Comparison of ENCODE assay signal across 8 cellular contexts in the genomic region with DNA sequence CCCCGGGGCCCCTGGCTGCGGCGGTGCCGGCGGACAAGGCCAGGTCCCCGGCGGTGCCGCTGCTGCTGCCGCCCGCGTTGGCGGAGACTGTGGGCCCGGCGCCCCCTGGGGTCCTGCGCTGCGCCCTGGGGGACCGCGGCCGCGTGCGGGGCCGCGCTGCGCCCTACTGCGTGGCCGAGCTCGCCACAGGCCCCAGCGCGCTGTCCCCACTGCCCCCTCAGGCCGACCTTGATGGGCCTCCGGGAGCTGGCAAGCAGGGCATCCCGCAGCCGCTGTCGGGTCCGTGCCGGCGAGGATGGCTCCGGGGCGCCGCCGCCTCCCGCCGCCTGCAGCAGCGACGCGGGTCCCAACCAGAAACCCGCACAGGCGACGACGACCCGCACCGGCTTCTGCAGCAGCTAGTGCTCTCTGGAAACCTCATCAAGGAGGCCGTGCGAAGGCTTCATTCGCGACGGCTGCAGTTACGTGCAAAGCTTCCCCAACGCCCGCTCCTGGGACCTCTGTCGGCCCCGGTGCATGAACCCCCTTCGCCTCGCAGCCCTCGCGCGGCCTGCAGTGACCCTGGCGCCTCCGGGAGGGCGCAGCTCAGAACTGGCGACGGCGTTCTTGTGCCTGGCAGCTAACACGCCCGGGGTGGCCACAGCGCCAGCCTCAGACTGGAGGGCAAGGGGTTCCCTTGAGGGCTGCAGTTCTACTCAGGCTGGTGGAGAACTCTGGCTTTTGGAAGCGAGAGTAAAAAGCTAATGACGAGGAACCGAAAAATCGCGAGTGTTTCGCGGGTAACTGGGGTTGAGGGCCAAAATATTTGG.
A peak's percentile ranks its signal among the peaks of the same experiment; 100 is the strongest.
DNase-seq lines count a peak whose midpoint lies in the region; ATAC-seq and TF ChIP-seq lines count a peak whose summit lies in the region.

No MANE protein-coding gene starts in this region.

- peak; percentile 11 for TF ChIP-seq CTCF in GM12864 (IDR thresholded peaks at IDR 0.05; ENCODE audit: low read depth, low read length, missing control alignments)
- TF ChIP-seq CTCF in OCI-LY1 (IDR thresholded peaks at IDR 0.05; ENCODE audit: low read length): no peak
- TF ChIP-seq CTCF in fibroblast of pulmonary artery (IDR thresholded peaks at IDR 0.05; ENCODE audit: low read length, missing control alignments): no peak
- TF ChIP-seq CTCF in nephron progenitor cell (IDR thresholded peaks at IDR 0.05): no peak

- no peaks in the 10 kb centered on the region for H3K9me3 ChIP-seq in OCI-LY1 (ENCODE audit: low read length)

- H3K4me3 Mint-ChIP-seq in nephron progenitor cell: peak overlapping the region; percentile 82

- H3K9me2 ChIP-seq in OCI-LY1 (ENCODE audit: low read depth, low read length): no peaks in the 10 kb centered on the region

- H3K4me1 Mint-ChIP-seq in nephron progenitor cell: peaks cover 27% of the 10 kb centered on the region

- H3K36me3 Mint-ChIP-seq in nephron progenitor cell (ENCODE audit: low read depth): no peaks in the 10 kb centered on the region

- peak overlapping the region; percentile 41; the same call in 1 of the 2 replicates for H3K9ac ChIP-seq in OCI-LY1 (ENCODE audit: low read length)

- peaks cover 77% of the 10 kb centered on the region for H3K27me3 Mint-ChIP-seq in nephron progenitor cell (ENCODE audit: low read depth, poor library complexity)

- ATAC-seq in HG02642 (IDR thresholded peaks at IDR 0.05; ENCODE audit: poor library complexity, unreplicated experiment) (peak; percentile 32), GM21717 (IDR thresholded peaks at IDR 0.05; ENCODE audit: unreplicated experiment) (no peak)

- H3K4me1 ChIP-seq in OCI-LY1 (ENCODE audit: insufficient read depth, low read length, severe bottlenecking): peaks cover 12% of the 10 kb centered on the region

- H3K36me3 ChIP-seq in OCI-LY1 (ENCODE audit: insufficient read depth, low read length): no peaks in the 10 kb centered on the region

- H3K27ac Mint-ChIP-seq in nephron progenitor cell: no peak overlapping the region

- no peaks in the 10 kb centered on the region for H3K27me3 ChIP-seq in OCI-LY1 (ENCODE audit: insufficient read depth, low read length)

- no peaks in the 10 kb centered on the region for H3K9me3 Mint-ChIP-seq in nephron progenitor cell

- H2AFZ ChIP-seq in OCI-LY1 (ENCODE audit: low read length): no peak overlapping the region

- peak overlapping the region; percentile 88 for H3K4me2 ChIP-seq in OCI-LY1 (ENCODE audit: low read length)

- H4K20me1 ChIP-seq in OCI-LY1 (ENCODE audit: insufficient read depth, low read length): no peaks in the 10 kb centered on the region

- DNase-seq in GM12864 (ENCODE audit: low read depth) (no peak), fibroblast of pulmonary artery (ENCODE audit: low read depth) (no peak), nephron progenitor cell (peak; percentile 64), superior temporal gyrus (ENCODE audit: extremely low spot score) (peak; percentile 53)
- DNase-seq in activated T-helper 1 cell treated with anti-CD3 and anti-CD28 coated beads, Interleukin-2, amount 50 U/mL, for 16 hours (ENCODE audit: low read depth in 1 of 2, low spot score in 1 of 2): peak; percentile 35 to 43

- no peak overlapping the region for H3K27ac ChIP-seq in OCI-LY1 (ENCODE audit: low read depth, low read length, poor library complexity, severe bottlenecking)

- H3K79me2 ChIP-seq in OCI-LY1 (ENCODE audit: insufficient read depth, low read length): no peaks in the 10 kb centered on the region

- peak overlapping the region; percentile 71 for H3K4me3 ChIP-seq in GM12864 (ENCODE audit: low read depth, low read length)
- peak overlapping the region; percentile 78 for H3K4me3 ChIP-seq in OCI-LY1 (ENCODE audit: low read depth, low read length, poor library complexity, severe bottlenecking)
- H3K4me3 ChIP-seq in fibroblast of pulmonary artery (replicated peaks; ENCODE audit: low read depth, low read length): peak overlapping the region; percentile 70

- no peaks in the 10 kb centered on the region for H3F3A ChIP-seq in OCI-LY1 (ENCODE audit: insufficient read depth, low read length)

Comparison
In these comparisons a context has a peak if more than half of its experiments do, and no peak if none do; other contexts are left out.
1. DNase-seq: peak in activated T-helper 1 cell treated with anti-CD3 and anti-CD28 coated beads, Interleukin-2, amount 50 U/mL, for 16 hours (2 of 2), nephron progenitor cell (single experiment) and superior temporal gyrus (single experiment); none in GM12864 (single experiment) and fibroblast of pulmonary artery (single experiment).
2. Peak in every context shown above with its lines, with median percentiles within 50 percentile points of each other: H3K4me3 ChIP-seq.